ENCODE assay signal across 20 cellular contexts in genomic region chr16:19688396-19689024, GRCh38. TPM values are rescaled to one million over a fixed set of nuclear protein-coding genes. Genes with fewer than 3 reads are reported as not detected.
A peak's percentile ranks its signal among the peaks of the same experiment; 100 is the strongest.
DNase-seq lines count a peak whose midpoint lies in the region; ATAC-seq and TF ChIP-seq lines count a peak whose summit lies in the region.
"Had no signal": no experiment of that assay in that cellular context is flagged by ENCODE, and none has a peak within 500 bp of the region (broad histone marks: within the 10 kb centered on the region; RNA-seq: fewer than 3 reads in every experiment).

No MANE protein-coding gene starts in this region.

- H3K4me1 Mint-ChIP-seq in CD4-positive, alpha-beta T cell (ENCODE audit: low read depth) = peaks cover 42% of the 10 kb centered on the region
- H3K4me1 Mint-ChIP-seq in effector memory CD8-positive, alpha-beta T cell (ENCODE audit: low read depth in 2 of 2) = peaks cover 15 to 29% of the 10 kb centered on the region in 2 donors

- intact Hi-C loops in CD4-positive, alpha-beta T cell (cut with DNase I, micrococcal nuclease) = no loop called here
- intact Hi-C loops in transverse colon (cut with DNase I; ENCODE audit: low total_unique reads) = no loop called here

- H3K9ac ChIP-seq in neuronal stem cell (ENCODE audit: low read depth, low read length, poor library complexity) = no peak overlapping the region

- no peak overlapping the region for H2BK5ac ChIP-seq in neuronal stem cell (ENCODE audit: low read length)

- no peak for TF ChIP-seq POLR2A in transverse colon (IDR thresholded peaks at IDR 0.05)

- no peak overlapping the region for H2AK5ac ChIP-seq in neuronal stem cell (ENCODE audit: low read depth, low read length)

- no CpG with 5 or more reads among the region's 18 CpGs for WGBS in neuronal stem cell (ENCODE audit: extremely low coverage in 2 of 2, insufficient read length in 2 of 2, insufficient replicate concordance in 1 of 2), 2 donors
- 88 to 89% methylated on average over 16 to 18 of the region's 18 CpGs for WGBS in transverse colon (ENCODE audit: low coverage in 1 of 2), 2 donors

- no peak overlapping the region for H4K8ac ChIP-seq in neuronal stem cell (ENCODE audit: low read depth, low read length)

- H3K27ac ChIP-seq in CD4-positive, alpha-beta T cell (ENCODE audit: low read depth, low read length) = no peak overlapping the region
- H3K27ac ChIP-seq in neuronal stem cell (replicated peaks; ENCODE audit: low read length) (no peak overlapping the region), transverse colon (no peak overlapping the region)
- H3K27ac ChIP-seq: body of pancreas, colonic mucosa, foreskin keratinocyte had no signal

- ATAC-seq in CD4-positive, alpha-beta T cell (ENCODE audit: poor library complexity) = no peak
- peak; percentile 17 for ATAC-seq in effector memory CD8-positive, alpha-beta T cell (replicated peaks)
- no peak for ATAC-seq in GM21515 (IDR thresholded peaks at IDR 0.05; ENCODE audit: unreplicated experiment)
- ATAC-seq: body of pancreas; foreskin keratinocyte; naive thymus-derived CD8-positive, alpha-beta T cell; SK-N-SH treated with all-trans-retinoic acid at 6 μM for 48 hours had no signal

- H3K23ac ChIP-seq in neuronal stem cell (ENCODE audit: low read depth, low read length, poor library complexity) = no peak overlapping the region

- no peak overlapping the region for H4K91ac ChIP-seq in neuronal stem cell (ENCODE audit: low read depth, low read length, poor library complexity)

- H3K4ac ChIP-seq in neuronal stem cell (ENCODE audit: low read length) = no peak overlapping the region

- H3K36me3 Mint-ChIP-seq in CD4-positive, alpha-beta T cell (ENCODE audit: low read depth) = peaks cover 71% of the 10 kb centered on the region
- H3K36me3 Mint-ChIP-seq in effector memory CD8-positive, alpha-beta T cell (ENCODE audit: insufficient read depth) = peaks cover 6% of the 10 kb centered on the region

- peaks cover 11 to 85% of the 10 kb centered on the region in 2 donors for H3K36me3 ChIP-seq in neuronal stem cell (replicated peaks in 1 of 2; ENCODE audit: control insufficient read depth in 2 of 2, insufficient read depth in 2 of 2, low read length in 2 of 2)
- peaks cover 0 to 36% (median 10%) of the 10 kb centered on the region in 4 donors for H3K36me3 ChIP-seq in transverse colon
- H3K36me3 ChIP-seq: colonic mucosa had no signal

- no peak overlapping the region for H3K4me3 ChIP-seq in neuronal stem cell (ENCODE audit: low read length in 2 of 2)
- no peak overlapping the region for H3K4me3 ChIP-seq in transverse colon
- H3K4me3 ChIP-seq: body of pancreas, colonic mucosa had no signal

- H2BK12ac ChIP-seq in neuronal stem cell (ENCODE audit: low read length) = no peak overlapping the region

- no peak for TF ChIP-seq EP300 in transverse colon (IDR thresholded peaks at IDR 0.05; ENCODE audit: low read depth)

- peaks cover under 1% of the 10 kb centered on the region for H3K9me3 ChIP-seq in CD4-positive, alpha-beta T cell (ENCODE audit: control insufficient read depth, low read length)
- H3K9me3 ChIP-seq in neuronal stem cell (replicated peaks in 1 of 2; ENCODE audit: control insufficient read depth in 2 of 2, insufficient read depth in 1 of 2, low read depth in 1 of 2, low read length in 2 of 2) = peaks cover 0 to 15% of the 10 kb centered on the region in 2 donors
- no peaks in the 10 kb centered on the region for H3K9me3 ChIP-seq in transverse colon
- H3K9me3 ChIP-seq: body of pancreas, colonic mucosa had no signal

- H3K4me3 Mint-ChIP-seq in CD4-positive, alpha-beta T cell = no peak overlapping the region
- H3K4me3 Mint-ChIP-seq in effector memory CD8-positive, alpha-beta T cell = peak overlapping the region in 1 of 2 donors; percentile 56
- H3K4me3 Mint-ChIP-seq: activated naive CD8-positive, alpha-beta T cell; naive thymus-derived CD8-positive, alpha-beta T cell had no signal

- no peaks in the 10 kb centered on the region for H3K27me3 Mint-ChIP-seq in CD4-positive, alpha-beta T cell
- H3K27me3 Mint-ChIP-seq in effector memory CD8-positive, alpha-beta T cell = no peaks in the 10 kb centered on the region
- H3K27me3 Mint-ChIP-seq: activated naive CD8-positive, alpha-beta T cell; naive thymus-derived CD8-positive, alpha-beta T cell had no signal

- peak overlapping the region; percentile 71 for H3K27ac Mint-ChIP-seq in CD4-positive, alpha-beta T cell
- H3K27ac Mint-ChIP-seq in effector memory CD8-positive, alpha-beta T cell = peak overlapping the region; percentile 76 to 79
- H3K27ac Mint-ChIP-seq: activated naive CD8-positive, alpha-beta T cell had no signal

- H2BK120ac ChIP-seq in neuronal stem cell (ENCODE audit: low read depth, low read length) = no peak overlapping the region

- CTCF ChIA-PET in CD4-positive, alpha-beta T cell (lab: Charles Lee) = interaction anchor here (0.8 kb wide), 1 partner anchor 48 kb away, joined by 4 read pairs; no protein-coding TSS in a partner anchor

- H3K9me3 Mint-ChIP-seq in CD4-positive, alpha-beta T cell = no peaks in the 10 kb centered on the region
- no peaks in the 10 kb centered on the region for H3K9me3 Mint-ChIP-seq in effector memory CD8-positive, alpha-beta T cell

- POLR2A ChIA-PET in CD4-positive, alpha-beta T cell (lab: Charles Lee) = interaction anchor here (0.6 to 1.3 kb wide), 3 partner anchors 8 to 29 kb away, joined by 3 to 4 read pairs (median 3); partner anchors contain the start of genes IQCK and KNOP1

- peaks cover 2% of the 10 kb centered on the region for H3K79me1 ChIP-seq in neuronal stem cell (ENCODE audit: low read depth, low read length)

- H3K18ac ChIP-seq in neuronal stem cell (ENCODE audit: low read length) = peak overlapping the region; percentile 0

- H3K4me2 ChIP-seq in neuronal stem cell (ENCODE audit: insufficient read depth, low read length, poor library complexity, severe bottlenecking) = no peak overlapping the region

- H3K14ac ChIP-seq in neuronal stem cell (ENCODE audit: low read length) = no peak overlapping the region

- in situ Hi-C loops in transverse colon (cut with MboI; ENCODE audit: low pct_ligation_motif_present in 1 of 4, low pct_unique_long_range_greater_than_20kb in 1 of 4, low sequenced_read_pairs in 3 of 4) = loop anchor here in 1 of 4 donors (25.0 kb wide), 1 partner anchor 101 kb away; no protein-coding TSS in a partner anchor

- no peak for TF ChIP-seq CTCF in CD4-positive, alpha-beta T cell (IDR thresholded peaks at IDR 0.05)
- no peak for TF ChIP-seq CTCF in transverse colon (IDR thresholded peaks at IDR 0.05)

- no peaks in the 10 kb centered on the region for H3K27me3 ChIP-seq in CD4-positive, alpha-beta T cell (ENCODE audit: control insufficient read depth, insufficient read depth, low read length)
- H3K27me3 ChIP-seq in neuronal stem cell (ENCODE audit: control insufficient read depth in 3 of 3, insufficient read depth in 3 of 3, low read depth in 1 of 3, low read length in 3 of 3) = no peaks in the 10 kb centered on the region
- no peaks in the 10 kb centered on the region for H3K27me3 ChIP-seq in transverse colon
- H3K27me3 ChIP-seq: body of pancreas, colonic mucosa, foreskin keratinocyte had no signal

- H2BK15ac ChIP-seq in neuronal stem cell (ENCODE audit: low read length) = no peak overlapping the region

- H3K4me1 ChIP-seq in neuronal stem cell (ENCODE audit: control insufficient read depth in 2 of 2, insufficient read depth in 1 of 2, low read depth in 1 of 2, low read length in 2 of 2) (peaks cover 3 to 6% of the 10 kb centered on the region in 2 donors), transverse colon (no peaks in the 10 kb centered on the region)
- H3K4me1 ChIP-seq: body of pancreas, colonic mucosa, foreskin keratinocyte had no signal

- no peak for DNase-seq in CD4-positive, alpha-beta T cell
- DNase-seq in MV-4-11 (lab: John Stamatoyannopoulos, UW) = peak; percentile 55
- no peak for DNase-seq in effector memory CD8-positive, alpha-beta T cell
- DNase-seq in neuronal stem cell (ENCODE audit: low spot score) = no peak
- no peak for DNase-seq in stimulated activated CD4-positive, alpha-beta T cell treated with anti-CD3 and anti-CD28 coated beads, Interleukin-4, amount 100 ng/mL, for 24 hours
- DNase-seq in transverse colon = no peak
- no peak for DNase-seq in glomerular visceral epithelial cell (ENCODE audit: extremely low spot score)
- DNase-seq: activated CD4-positive, alpha-beta T cell treated with anti-CD3 and anti-CD28 coated beads, Interleukin-2, amount 50 U/mL, for 1 hour; body of pancreas; colonic mucosa; DND-41; foreskin keratinocyte; hippocampal formation; naive thymus-derived CD8-positive, alpha-beta T cell; NCI-H146; NCI-H774; stimulated activated CD8-positive, alpha-beta memory T cell treated with anti-CD3 and anti-CD28 coated beads, Interleukin-4, amount 100 ng/mL, for 48 hours had no signal

- H2AFZ ChIP-seq in neuronal stem cell (ENCODE audit: low read length) = no peak overlapping the region

RNA-seq across cellular contexts. Expression of gene KNOP1, which starts 29.5 kb away (rescaled TPM):
- total RNA-seq in CD4-positive, alpha-beta T cell = 1 to 10 TPM; 3.5 to 4.1 TPM
- polyA plus RNA-seq in neuronal stem cell (2013, experiment 1 of 2) = 124 TPM
- 117 TPM for polyA plus RNA-seq in neuronal stem cell (2013, experiment 2 of 2)
- 10 to 100 TPM in 3 of 4 donors, 1 to 10 TPM in 1; 4.4 to 25.8 (median 12.7) TPM for total RNA-seq in transverse colon

RNA-seq across cellular contexts. Expression of gene IQCK, which starts 29.6 kb away (rescaled TPM):
- total RNA-seq in CD4-positive, alpha-beta T cell = 1 to 10 TPM; 1.6 to 1.7 TPM
- 18.9 TPM for polyA plus RNA-seq in neuronal stem cell (2013, experiment 1 of 2)
- polyA plus RNA-seq in neuronal stem cell (2013, experiment 2 of 2) = 19.1 TPM
- total RNA-seq in transverse colon = 10 to 100 TPM in 3 of 4 donors, 1 to 10 TPM in 1; 8.3 to 18.2 (median 12.7) TPM
